In genomic region chr19:58558066-58558622, GRCh38 we compare ENCODE assay signal across 1 cellular context.
A peak's percentile ranks its signal among the peaks of the same experiment; 100 is the strongest.
TF ChIP-seq lines count a peak whose summit lies in the region.

UBE2M (minus strand) TSS chr19:58558611; CDS start chr19:58558381, 230 bp downstream.

TF ChIP-seq in HEK293, 187 proteins besides CTCF, POLR2A, EP300 and RAD21 (continued from another document):
- TF ChIP-seq PRDM10 (tag by site-specific recombination; IDR thresholded peaks at IDR 0.05) (0 out of 2 replicates have a peak, but pooled peaks have one; percentile 7), ZFP69B (tag by site-specific recombination; IDR thresholded peaks at IDR 0.05) (0 out of 2 replicates have a peak, but pooled peaks have one; percentile 16), BCL11A (tag by site-specific recombination; IDR thresholded peaks at IDR 0.05; ENCODE audit: low read depth) (peak; percentile 100), ZNF654 (tag by site-specific recombination; IDR thresholded peaks at IDR 0.05; ENCODE audit: low read depth) (no peak), ZSCAN16 (tag by site-specific recombination; IDR thresholded peaks at IDR 0.05) (peak; percentile 38; the same call in 1 of the 2 replicates), KLF8 (tag by site-specific recombination; IDR thresholded peaks at IDR 0.05) (peak; percentile 29; the same call in 1 of the 2 replicates), OVOL3 (tag by site-specific recombination; IDR thresholded peaks at IDR 0.05) (0 out of 2 replicates have a peak, but pooled peaks have one; percentile 21), ZEB2 (tag by site-specific recombination; IDR thresholded peaks at IDR 0.05) (0 out of 2 replicates have a peak, but pooled peaks have one; percentile 4), ZNF639 (tag by site-specific recombination; IDR thresholded peaks at IDR 0.05) (0 out of 2 replicates have a peak, but pooled peaks have one; percentile 36), TSHZ1 (tag by site-specific recombination; IDR thresholded peaks at IDR 0.05; ENCODE audit: borderline replicate concordance) (peak; percentile 60), ZNF76 (tag by site-specific recombination; IDR thresholded peaks at IDR 0.05; ENCODE audit: borderline replicate concordance, low read depth) (0 out of 2 replicates have a peak, but pooled peaks have one; percentile 5), YY2 (tag by site-specific recombination; IDR thresholded peaks at IDR 0.05) (no peak), ZBTB7A (tag by site-specific recombination; IDR thresholded peaks at IDR 0.05; ENCODE audit: low read depth) (peak; percentile 77; the same call in 1 of the 2 replicates), ZNF292 (tag by site-specific recombination; IDR thresholded peaks at IDR 0.05; ENCODE audit: borderline replicate concordance, low read depth) (no peak), BCL11B (tag by site-specific recombination; IDR thresholded peaks at IDR 0.05; ENCODE audit: low read depth) (peak; percentile 100), ZBTB8A (tag by site-specific recombination; IDR thresholded peaks at IDR 0.05) (no peak), EGR2 (tag by site-specific recombination; IDR thresholded peaks at IDR 0.05; ENCODE audit: low read depth) (peak; percentile 72), ZNF221 (tag by site-specific recombination; IDR thresholded peaks at IDR 0.05; ENCODE audit: borderline replicate concordance) (no peak), PATZ1 (tag by site-specific recombination; IDR thresholded peaks at IDR 0.05) (peak; percentile 56; the same call in 1 of the 2 replicates), ZBTB10 (tag by site-specific recombination; IDR thresholded peaks at IDR 0.05) (peak; percentile 82), SP7 (tag by site-specific recombination; IDR thresholded peaks at IDR 0.05) (peak; percentile 7; the same call in 1 of the 2 replicates), KLF17 (tag by site-specific recombination; IDR thresholded peaks at IDR 0.05) (0 out of 2 replicates have a peak, but pooled peaks have one; percentile 41), HOXA7 (CRISPR knock-in tag; IDR thresholded peaks at IDR 0.05; ENCODE audit: borderline replicate concordance) (no peak), KLF9 (tag by site-specific recombination; IDR thresholded peaks at IDR 0.05; ENCODE audit: low read depth) (peak; percentile 27; the same call in 1 of the 2 replicates), PRDM4 (tag by site-specific recombination; IDR thresholded peaks at IDR 0.05) (0 out of 2 replicates have a peak, but pooled peaks have one; percentile 24), ZNF768 (tag by site-specific recombination; IDR thresholded peaks at IDR 0.05) (no peak), FEZF1 (tag by site-specific recombination; IDR thresholded peaks at IDR 0.05) (0 out of 2 replicates have a peak, but pooled peaks have one; percentile 20), ZNF138 (tag by site-specific recombination; IDR thresholded peaks at IDR 0.05; ENCODE audit: borderline replicate concordance) (0 out of 2 replicates have a peak, but pooled peaks have one; percentile 19), HIC1 (tag by site-specific recombination; IDR thresholded peaks at IDR 0.05) (peak; percentile 13; the same call in 1 of the 2 replicates), ZNF610 (tag by site-specific recombination; IDR thresholded peaks at IDR 0.05; ENCODE audit: borderline replicate concordance) (0 out of 2 replicates have a peak, but pooled peaks have one; percentile 20), ZXDB (tag by site-specific recombination; IDR thresholded peaks at IDR 0.05) (peak; percentile 32; the same call in 1 of the 2 replicates), KLF7 (tag by site-specific recombination; IDR thresholded peaks at IDR 0.05; ENCODE audit: borderline replicate concordance) (0 out of 2 replicates have a peak, but pooled peaks have one; percentile 19)
